Comparison of ENCODE assay signal across 9 cellular contexts in the genomic region with DNA sequence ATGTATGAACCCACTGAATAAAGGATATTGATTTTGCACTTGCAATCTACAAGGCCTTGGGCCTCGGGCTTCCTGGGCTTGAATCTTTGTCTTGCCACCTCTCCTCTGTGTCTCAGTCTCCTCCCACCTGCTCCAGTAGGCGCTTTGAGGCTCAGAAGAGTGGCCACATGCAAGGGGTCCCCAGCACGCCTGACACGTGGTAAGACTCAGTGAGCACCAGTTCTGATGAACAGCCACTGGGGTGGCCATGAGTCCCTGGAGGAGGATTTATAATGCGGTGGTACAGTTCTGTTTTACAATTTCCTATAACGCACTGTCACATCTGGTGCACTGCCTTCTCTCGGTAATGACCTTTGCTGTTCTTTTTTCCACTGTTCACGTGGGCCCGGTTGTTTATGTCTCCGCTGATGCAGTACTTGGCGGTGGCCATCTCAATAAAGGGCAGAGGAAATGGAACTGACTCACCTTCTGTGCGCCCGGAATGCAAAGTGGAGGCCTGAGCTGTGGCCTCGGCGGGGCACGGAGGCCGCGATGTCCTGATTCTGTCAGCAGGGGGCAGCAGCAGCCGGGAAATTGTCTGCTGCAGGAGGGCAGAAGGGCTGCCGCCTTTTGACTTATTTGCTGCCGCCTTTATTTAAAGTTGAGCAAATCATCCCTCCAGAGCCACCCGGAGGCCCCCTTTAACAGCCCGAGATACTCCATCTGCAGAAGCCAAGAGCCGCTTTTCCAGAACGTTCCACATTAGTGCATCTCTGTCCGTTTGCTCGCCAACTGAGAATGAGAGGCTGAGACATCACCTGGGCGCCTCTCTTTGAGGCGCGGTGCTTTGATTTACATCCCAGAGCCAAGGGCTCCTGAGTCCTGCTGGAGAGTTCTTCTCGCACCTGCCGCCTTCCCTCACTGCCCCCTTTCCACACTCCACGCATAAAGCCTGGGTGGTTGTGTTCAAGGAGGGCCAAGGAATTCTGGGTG. TPM values are rescaled to one million over a fixed set of nuclear protein-coding genes. Genes with fewer than 3 reads are reported as not detected.
DNase-seq lines count a peak whose midpoint lies in the region; ATAC-seq and TF ChIP-seq lines count a peak whose summit lies in the region.
"Had no signal": no experiment of that assay in that cellular context is flagged by ENCODE, and none has a peak within 500 bp of the region (broad histone marks: within the 10 kb centered on the region; RNA-seq: fewer than 3 reads in every experiment).

No MANE protein-coding gene starts in this region.

- TF ChIP-seq CTCF in BJ (IDR thresholded peaks at IDR 0.05; ENCODE audit: insufficient read depth, low read depth, low read length) (peak; percentile 91), type B pancreatic cell (conservative IDR thresholded peaks at IDR 0.05) (peak; percentile 96)

- no peaks in the 10 kb centered on the region for H3K9me3 ChIP-seq in Karpas-422 (ENCODE audit: low read length)

- no peaks in the 10 kb centered on the region for H4K20me1 ChIP-seq in Karpas-422 (ENCODE audit: insufficient read depth, low read depth, low read length)

- ATAC-seq in GM19324 (IDR thresholded peaks at IDR 0.05; ENCODE audit: low FRiP score, unreplicated experiment), result peak; percentile 56

- H3K27me3 Mint-ChIP-seq in activated naive CD8-positive, alpha-beta T cell treated with anti-CD3 and anti-CD28 coated beads for 36 hours, result peaks cover 11% of the 10 kb centered on the region
- peaks cover 51% of the 10 kb centered on the region for H3K27me3 Mint-ChIP-seq in type B pancreatic cell

- peak overlapping the region; percentile 46 for H3K9ac ChIP-seq in Karpas-422 (ENCODE audit: low read length)

- no peak overlapping the region for H3K4me3 ChIP-seq in BJ (ENCODE audit: low read depth, low read length)
- peak overlapping the region; percentile 21; the same call in 1 of the 2 replicates for H3K4me3 ChIP-seq in Karpas-422 (ENCODE audit: low read length)

- no peaks in the 10 kb centered on the region for H3K9me3 Mint-ChIP-seq in activated naive CD8-positive, alpha-beta T cell treated with anti-CD3 and anti-CD28 coated beads for 36 hours
- peaks cover 9% of the 10 kb centered on the region for H3K9me3 Mint-ChIP-seq in type B pancreatic cell

- no peaks in the 10 kb centered on the region for H3K9me2 ChIP-seq in Karpas-422 (replicated peaks; ENCODE audit: insufficient read depth, low read length)

- POLR2A ChIA-PET in BJ (lab: Charles Lee), result no interaction called here

- no peak overlapping the region for H3K27ac ChIP-seq in Karpas-422 (ENCODE audit: low read length)

- H3K36me3 ChIP-seq in BJ (ENCODE audit: control insufficient read depth, insufficient read depth, low read length), result no peaks in the 10 kb centered on the region
- no peaks in the 10 kb centered on the region for H3K36me3 ChIP-seq in Karpas-422 (ENCODE audit: insufficient read depth, low read length)

- DNase-seq in BJ (ENCODE audit: low read depth) (no peak), Karpas-422 (peak; percentile 95), SW480 (ENCODE audit: low spot score) (peak; percentile 76), cardiac septum (ENCODE audit: low spot score) (peak; percentile 92), posterior vena cava (ENCODE audit: low spot score) (peak; percentile 94), type B pancreatic cell (ENCODE audit: extremely low spot score, unreplicated experiment) (peak; percentile 87)
- peak; percentile 90 for DNase-seq in activated naive CD8-positive, alpha-beta T cell treated with anti-CD3 and anti-CD28 coated beads for 36 hours

- no peaks in the 10 kb centered on the region for H3K79me2 ChIP-seq in Karpas-422 (ENCODE audit: low read length)

- peak overlapping the region; percentile 89 for H3K27ac Mint-ChIP-seq in activated naive CD8-positive, alpha-beta T cell treated with anti-CD3 and anti-CD28 coated beads for 36 hours
- no peak overlapping the region for H3K27ac Mint-ChIP-seq in type B pancreatic cell

- H2AFZ ChIP-seq in Karpas-422 (ENCODE audit: low read length), result peak overlapping the region; percentile 64

- peak overlapping the region; percentile 40 for H3K4me3 Mint-ChIP-seq in activated naive CD8-positive, alpha-beta T cell treated with anti-CD3 and anti-CD28 coated beads for 36 hours
- no peak overlapping the region for H3K4me3 Mint-ChIP-seq in type B pancreatic cell

- CTCF ChIA-PET in BJ (lab: Yijun Ruan, JAX), result interaction anchor here (0.6 to 10.4 kb wide), 26 partner anchors 9 to 421 kb away, joined by 3 to 89 read pairs (median 4); partner anchors contain the start of genes NCF4 and TST

- intact Hi-C loops in cardiac septum (cut with DNase I) (loop anchor here (2.0 to 5.0 kb wide), 4 partner anchors 73 to 415 kb away; no protein-coding TSS in a partner anchor), posterior vena cava (cut with DNase I) (loop anchor here in 1 of 2 donors (5.0 kb wide), 2 partner anchors 195 to 235 kb away; no protein-coding TSS in a partner anchor)

- no peaks in the 10 kb centered on the region for H3K36me3 Mint-ChIP-seq in activated naive CD8-positive, alpha-beta T cell treated with anti-CD3 and anti-CD28 coated beads for 36 hours
- peaks cover 4% of the 10 kb centered on the region for H3K36me3 Mint-ChIP-seq in type B pancreatic cell

- peaks cover 34% of the 10 kb centered on the region for H3K4me1 Mint-ChIP-seq in activated naive CD8-positive, alpha-beta T cell treated with anti-CD3 and anti-CD28 coated beads for 36 hours
- peaks cover 5% of the 10 kb centered on the region for H3K4me1 Mint-ChIP-seq in type B pancreatic cell (ENCODE audit: unreplicated experiment)

- H3K4me1 ChIP-seq in Karpas-422 (ENCODE audit: low read length), result peaks cover 9% of the 10 kb centered on the region

- H3K27me3 ChIP-seq in BJ (ENCODE audit: control insufficient read depth, insufficient read depth, low read length), result peaks cover 18% of the 10 kb centered on the region
- no peaks in the 10 kb centered on the region for H3K27me3 ChIP-seq in Karpas-422 (ENCODE audit: low read length)

- H3K4me2 ChIP-seq in Karpas-422 (ENCODE audit: low read depth, low read length, poor library complexity, severe bottlenecking), result peak overlapping the region; percentile 58

RNA-seq across cellular contexts. Expression of gene IFT27, which starts 6.0 kb away (rescaled TPM):
- polyA plus RNA-seq in BJ (2011; rRNA removed), result 20.6 and 23.0 TPM in 2 replicates
- 10.7 and 11.6 TPM in 2 replicates for polyA minus RNA-seq in BJ (2011; rRNA and poly(A)+ RNA removed)
- total RNA-seq in Karpas-422 (2014; rRNA removed; shearing (Covaris generic); ENCODE audit: low replicate concordance), result 10.9 and 21.2 TPM in 2 replicates
- total RNA-seq in activated naive CD8-positive, alpha-beta T cell treated with anti-CD3 and anti-CD28 coated beads for 36 hours, result 10 to 100 TPM; 17.3 to 18.2 TPM
- total RNA-seq in cardiac septum, result 24.7 TPM
- 10 to 100 TPM; 12.3 to 18.6 TPM for total RNA-seq in posterior vena cava
- total RNA-seq in type B pancreatic cell (ENCODE audit: low replicate concordance), result 35.4 and 46.6 TPM in 2 replicates

RNA-seq across cellular contexts. Expression of gene PVALB, which starts 34.9 kb away (rescaled TPM):
- not detected in 2 replicates for polyA plus RNA-seq in BJ (2011; rRNA removed)
- not detected in 2 replicates for polyA minus RNA-seq in BJ (2011; rRNA and poly(A)+ RNA removed)
- total RNA-seq in Karpas-422 (2014; rRNA removed; shearing (Covaris generic); ENCODE audit: low replicate concordance), result not detected in 2 replicates
- not detected for total RNA-seq in activated naive CD8-positive, alpha-beta T cell treated with anti-CD3 and anti-CD28 coated beads for 36 hours
- total RNA-seq in cardiac septum (not detected), posterior vena cava (not detected), type B pancreatic cell (ENCODE audit: low replicate concordance) (0.75 TPM in 1 of 2 replicates, not detected in the other)
- total RNA-seq: T-helper 1 cell treated with Interleukin-12 subunit alpha and Interleukin-12 subunit beta and Interleukin-4 antibody, amounts not matched to agents 30 ng/mL and 1 ng/mL, for 36 hours had no signal
